8 cellular contexts compared by ENCODE assay signal in genomic region chr22:26429458-26430238, GRCh38. TPM values are rescaled to one million over a fixed set of nuclear protein-coding genes. Genes with fewer than 3 reads are reported as not detected.
DNase-seq lines count a peak whose midpoint lies in the region; ATAC-seq, FAIRE-seq and TF ChIP-seq lines count a peak whose summit lies in the region.

No MANE protein-coding gene starts in this region.

- H3K9me3 ChIP-seq in kidney (ENCODE audit: control insufficient read depth in 1 of 2, low read length in 2 of 2) (no peaks in the 10 kb centered on the region), thoracic aorta (no peaks in the 10 kb centered on the region)

- H3K9me3 Mint-ChIP-seq in activated naive CD4-positive, alpha-beta T cell treated with anti-CD3 and anti-CD28 coated beads, Interleukin-2, amount 10 ng/mL, durations not matched to agents 7 days and 5 days, result no peaks in the 10 kb centered on the region
- no peaks in the 10 kb centered on the region for H3K9me3 Mint-ChIP-seq in activated naive CD8-positive, alpha-beta T cell (ENCODE audit: low read depth)

- H3K36me3 ChIP-seq in kidney (ENCODE audit: control insufficient read depth in 1 of 2, insufficient read depth in 2 of 2, low read length in 2 of 2), result no peaks in the 10 kb centered on the region
- no peaks in the 10 kb centered on the region for H3K36me3 ChIP-seq in thoracic aorta

- peak overlapping the region in 1 of 2 donors; percentile 13 for H3K9ac ChIP-seq in kidney (ENCODE audit: low read length in 2 of 2)

- no peak for FAIRE-seq in kidney (lab: Jason Lieb, UNC)

- DNase-seq in activated naive CD4-positive, alpha-beta T cell treated with anti-CD3 and anti-CD28 coated beads, Interleukin-2, amount 10 ng/mL, durations not matched to agents 7 days and 5 days, result peak; percentile 34
- DNase-seq in activated naive CD4-positive, alpha-beta T cell treated with Interleukin-2 at 50 U/mL for 16 hours, result no peak
- no peak for DNase-seq in kidney
- DNase-seq in thoracic aorta (ENCODE audit: low spot score), result no peak
- no peak for DNase-seq in SIG-M5 treated with dmso at 0.1 percent for 504 hours (lab: John Stamatoyannopoulos, UW; ENCODE audit: unreplicated experiment)

- ATAC-seq in HG03354 (IDR thresholded peaks at IDR 0.05; ENCODE audit: poor library complexity, severe bottlenecking, unreplicated experiment), result peak; percentile 8
- no peak for ATAC-seq in thoracic aorta (ENCODE audit: insufficient number of reproducible peaks, low FRiP score, low read depth)
- ATAC-seq in GM18873 (IDR thresholded peaks at IDR 0.05; ENCODE audit: low FRiP score, unreplicated experiment), result no peak

- H3K4me1 ChIP-seq in kidney (ENCODE audit: control insufficient read depth in 1 of 2, insufficient read depth in 1 of 2, low read depth in 1 of 2, low read length in 2 of 2), result peaks cover 0 to 12% of the 10 kb centered on the region in 2 donors
- H3K4me1 ChIP-seq in thoracic aorta (ENCODE audit: control insufficient read depth in 1 of 2, low read depth in 2 of 2), result peaks cover 0 to 11% of the 10 kb centered on the region in 2 donors

- H3K4me3 Mint-ChIP-seq in activated naive CD4-positive, alpha-beta T cell treated with anti-CD3 and anti-CD28 coated beads, Interleukin-2, amount 10 ng/mL, durations not matched to agents 7 days and 5 days, result peak overlapping the region; percentile 84
- H3K4me3 Mint-ChIP-seq in activated naive CD8-positive, alpha-beta T cell, result peak overlapping the region; percentile 88

- intact Hi-C loops in kidney (cut with DNase I), result no loop called here

- no peak for TF ChIP-seq CTCF in kidney (IDR thresholded peaks at IDR 0.05; ENCODE audit: borderline replicate concordance, extremely low read depth, insufficient read depth)
- no peak for TF ChIP-seq CTCF in thoracic aorta (IDR thresholded peaks at IDR 0.05)

- H3K27ac Mint-ChIP-seq in activated naive CD4-positive, alpha-beta T cell treated with anti-CD3 and anti-CD28 coated beads, Interleukin-2, amount 10 ng/mL, durations not matched to agents 7 days and 5 days, result peak overlapping the region; percentile 81
- peak overlapping the region; percentile 80 for H3K27ac Mint-ChIP-seq in activated naive CD8-positive, alpha-beta T cell

- peak overlapping the region; percentile 44 to 47 for H3K4me3 ChIP-seq in kidney (ENCODE audit: low read length in 2 of 2)
- peak overlapping the region; percentile 65 for H3K4me3 ChIP-seq in thoracic aorta

- H3K27me3 ChIP-seq in thoracic aorta (replicated peaks; ENCODE audit: insufficient read depth), result no peaks in the 10 kb centered on the region

- H3K36me3 Mint-ChIP-seq in activated naive CD4-positive, alpha-beta T cell treated with anti-CD3 and anti-CD28 coated beads, Interleukin-2, amount 10 ng/mL, durations not matched to agents 7 days and 5 days, result peaks cover 11% of the 10 kb centered on the region
- peaks cover 2% of the 10 kb centered on the region for H3K36me3 Mint-ChIP-seq in activated naive CD8-positive, alpha-beta T cell

- H3K27ac ChIP-seq in kidney (ENCODE audit: low read depth in 2 of 2, low read length in 2 of 2) (no peak overlapping the region), thoracic aorta (no peak overlapping the region)

- H3K27me3 Mint-ChIP-seq in activated naive CD4-positive, alpha-beta T cell treated with anti-CD3 and anti-CD28 coated beads, Interleukin-2, amount 10 ng/mL, durations not matched to agents 7 days and 5 days, result peaks cover 17% of the 10 kb centered on the region
- H3K27me3 Mint-ChIP-seq in activated naive CD8-positive, alpha-beta T cell, result no peaks in the 10 kb centered on the region

- H3K4me1 Mint-ChIP-seq in activated naive CD4-positive, alpha-beta T cell treated with anti-CD3 and anti-CD28 coated beads, Interleukin-2, amount 10 ng/mL, durations not matched to agents 7 days and 5 days, result peaks cover 54% of the 10 kb centered on the region
- H3K4me1 Mint-ChIP-seq in activated naive CD8-positive, alpha-beta T cell (ENCODE audit: low read depth), result peaks cover 50% of the 10 kb centered on the region

- CTCF ChIA-PET in activated naive CD4-positive, alpha-beta T cell treated with anti-CD3 and anti-CD28 coated beads, Interleukin-2, amount 10 ng/mL, durations not matched to agents 7 days and 5 days (lab: Charles Lee), result interaction anchor here (0.7 to 2.7 kb wide), 3 partner anchors 31 to 243 kb away, joined by 3 to 13 read pairs (median 4); no protein-coding TSS in a partner anchor

RNA-seq across cellular contexts. Expression of gene ASPHD2, which starts 0.6 kb away (rescaled TPM):
- 4.5 TPM for total RNA-seq in kidney
- 3.3 TPM for polyA plus RNA-seq in kidney (ENCODE audit: insufficient read depth, low read depth, low replicate concordance)
- 1 to 10 TPM; 1.6 to 2.6 TPM for total RNA-seq in thoracic aorta

RNA-seq across cellular contexts. Expression of gene HPS4, which starts 53.9 kb away (rescaled TPM):
- 35.5 TPM for total RNA-seq in kidney
- polyA plus RNA-seq in kidney (ENCODE audit: insufficient read depth, low read depth, low replicate concordance), result 11.9 TPM
- 10 to 100 TPM; 26.5 to 27.8 TPM for total RNA-seq in thoracic aorta

RNA-seq across cellular contexts. Expression of gene SRRD, which starts 54.0 kb away (rescaled TPM):
- total RNA-seq in kidney (22.8 TPM), thoracic aorta (10 to 100 TPM in 1 of 2 donors, 1 to 10 TPM in 1; 8.3 to 31.3 TPM)
- 20.3 TPM for polyA plus RNA-seq in kidney (ENCODE audit: insufficient read depth, low read depth, low replicate concordance)
